Comparison of ENCODE assay signal across 27 cellular contexts in genomic region chr15:95737051-95737450, GRCh38.
"Had no signal": no experiment of that assay in that cellular context is flagged by ENCODE, and none has a peak within 500 bp of the region (broad histone marks: within the 10 kb centered on the region; RNA-seq: fewer than 3 reads in every experiment).

No MANE protein-coding gene starts in this region.

- H3K27me3 Mint-ChIP-seq: stimulated activated naive B cell treated with anti-CD40 and anti-IgM and Interleukin-4, amounts not matched to agents 10 μg/mL and 1 μg/mL and 100 μg/mL, for 72 hours; stimulated activated naive CD8-positive, alpha-beta T cell treated with anti-CD3 and anti-CD28 coated beads, Interleukin-15, amount 100 ng/mL, for 72 hours; type B pancreatic cell had no signal

- H3K4me3 ChIP-seq: pancreas, prostate gland, right lobe of liver, sigmoid colon, suprapubic skin, testis, tibial artery, transverse colon, upper lobe of right lung, uterus had no signal

- ATAC-seq: naive thymus-derived CD4-positive, alpha-beta T cell; natural killer cell; pancreas; right cardiac atrium; right lobe of liver; stimulated activated effector memory CD8-positive, alpha-beta T cell treated with anti-CD3 and anti-CD28 coated beads, Interleukin-12 subunit alpha, Interleukin-12 subunit beta, amount 100 ng/mL, for 72 hours; stimulated activated naive B cell treated with anti-CD40 and anti-IgM and Interleukin-4, amounts not matched to agents 10 μg/mL and 1 μg/mL and 100 μg/mL, for 72 hours; stimulated activated naive CD8-positive, alpha-beta T cell treated with anti-CD3 and anti-CD28 coated beads, Interleukin-15, amount 100 ng/mL, for 72 hours; stimulated activated naive CD8-positive, alpha-beta T cell treated with anti-CD3 and anti-CD28 coated beads, Interleukin-15, Interleukin-2, amounts not matched to agents 100 U/mL and 50 U/mL, for 24 hours; upper lobe of right lung had no signal

- H3K4me1 ChIP-seq: pancreas, prostate gland, right lobe of liver, suprapubic skin, testis, transverse colon, upper lobe of right lung, uterus had no signal

- DNase-seq: naive thymus-derived CD4-positive, alpha-beta T cell; natural killer cell; nucleus accumbens; pancreas; right cardiac atrium; right lobe of liver; sigmoid colon; small intestine; stimulated activated CD4-positive, alpha-beta T cell treated with anti-CD3 and anti-CD28 coated beads, Interleukin-15, amount 100 ng/mL, for 24 hours; stimulated activated CD4-positive, alpha-beta T cell treated with anti-CD3 and anti-CD28 coated beads, Interleukin-2, amount 100 ng/mL, for 24 hours; stimulated activated CD4-positive, alpha-beta T cell treated with anti-CD3 and anti-CD28 coated beads, Interleukin-2, amount 100 ng/mL, for 48 hours; stimulated activated CD4-positive, alpha-beta T cell treated with anti-CD3 and anti-CD28 coated beads, Interleukin-4, amount 100 ng/mL, for 24 hours; stimulated activated naive B cell treated with anti-CD40 and anti-IgM and Interleukin-4, amounts not matched to agents 10 μg/mL and 1 μg/mL and 100 μg/mL, for 72 hours; stimulated activated naive CD8-positive, alpha-beta T cell treated with anti-CD3 and anti-CD28 coated beads, Interleukin-15, amount 100 ng/mL, for 72 hours; stimulated activated naive CD8-positive, alpha-beta T cell treated with anti-CD3 and anti-CD28 coated beads, Interleukin-15, Interleukin-2, amounts not matched to agents 100 U/mL and 50 U/mL, for 24 hours; substantia nigra; testis; tibial artery; transverse colon; upper lobe of right lung; uterus had no signal

- H3K27ac Mint-ChIP-seq: naive thymus-derived CD4-positive, alpha-beta T cell; natural killer cell; stimulated activated effector memory CD8-positive, alpha-beta T cell treated with anti-CD3 and anti-CD28 coated beads, Interleukin-12 subunit alpha, Interleukin-12 subunit beta, amount 100 ng/mL, for 72 hours; stimulated activated naive B cell treated with anti-CD40 and anti-IgM and Interleukin-4, amounts not matched to agents 10 μg/mL and 1 μg/mL and 100 μg/mL, for 72 hours; stimulated activated naive CD8-positive, alpha-beta T cell treated with anti-CD3 and anti-CD28 coated beads, Interleukin-15, amount 100 ng/mL, for 72 hours; type B pancreatic cell had no signal

- H3K27ac ChIP-seq: neutrophil, pancreas, prostate gland, right lobe of liver, sigmoid colon, suprapubic skin, testis, tibial artery, transverse colon, upper lobe of right lung, uterus had no signal

- H3K36me3 Mint-ChIP-seq: natural killer cell; stimulated activated effector memory CD8-positive, alpha-beta T cell treated with anti-CD3 and anti-CD28 coated beads, Interleukin-12 subunit alpha, Interleukin-12 subunit beta, amount 100 ng/mL, for 72 hours had no signal

- H3K9me3 ChIP-seq: neutrophil, pancreas, prostate gland, right lobe of liver, sigmoid colon, suprapubic skin, testis, tibial artery, transverse colon, upper lobe of right lung, uterus had no signal

- H3K27me3 ChIP-seq: neutrophil, pancreas, right lobe of liver, sigmoid colon, suprapubic skin, testis, tibial artery, transverse colon, upper lobe of right lung, uterus had no signal

- H3K36me3 ChIP-seq: neutrophil, pancreas, prostate gland, right lobe of liver, sigmoid colon, suprapubic skin, tibial artery, transverse colon, upper lobe of right lung, uterus had no signal

- H3K4me3 Mint-ChIP-seq: naive thymus-derived CD4-positive, alpha-beta T cell; natural killer cell; nephron; stimulated activated effector memory CD8-positive, alpha-beta T cell treated with anti-CD3 and anti-CD28 coated beads, Interleukin-12 subunit alpha, Interleukin-12 subunit beta, amount 100 ng/mL, for 72 hours; stimulated activated naive B cell treated with anti-CD40 and anti-IgM and Interleukin-4, amounts not matched to agents 10 μg/mL and 1 μg/mL and 100 μg/mL, for 72 hours; stimulated activated naive CD8-positive, alpha-beta T cell treated with anti-CD3 and anti-CD28 coated beads, Interleukin-15, amount 100 ng/mL, for 72 hours; type B pancreatic cell had no signal
